In genomic region chr17:82287849-82288601, GRCh38 we compare ENCODE assay signal across 8 cellular contexts. TPM values are rescaled to one million over a fixed set of nuclear protein-coding genes. Genes with fewer than 3 reads are reported as not detected.
DNase-seq lines count a peak whose midpoint lies in the region; ATAC-seq, FAIRE-seq and TF ChIP-seq lines count a peak whose summit lies in the region.
"Had no signal": no experiment of that assay in that cellular context is flagged by ENCODE, and none has a peak within 500 bp of the region (broad histone marks: within the 10 kb centered on the region; RNA-seq: fewer than 3 reads in every experiment).

No MANE protein-coding gene starts in this region.

- TF ChIP-seq CTCF in testis (IDR thresholded peaks at IDR 0.05), result no peak

- no peak for TF ChIP-seq POLR2A in testis (IDR thresholded peaks at IDR 0.05)

- no peak for ATAC-seq in HG02678 (IDR thresholded peaks at IDR 0.05; ENCODE audit: unreplicated experiment)
- no peak for ATAC-seq in activated CD4-positive, CD25-positive, alpha-beta regulatory T cell treated with anti-CD3 and anti-CD28 coated beads, Interleukin-2, amount 50 U/mL, for 24 hours

- intact Hi-C loops in testis (cut with DNase I; ENCODE audit: low total_unique reads), result no loop called here

- FAIRE-seq in HTR-8/SVneo (lab: Jason Lieb, UNC), result peak; percentile 73

- peak overlapping the region in 1 of 2 donors; percentile 14 for H3K27ac ChIP-seq in testis
- H3K27ac ChIP-seq: thoracic aorta had no signal

- H3K36me3 ChIP-seq in testis (ENCODE audit: low read depth, missing control alignments), result no peaks in the 10 kb centered on the region
- H3K36me3 ChIP-seq: thoracic aorta had no signal

- H3K4me1 ChIP-seq in testis, result no peaks in the 10 kb centered on the region

- DNase-seq in HTR-8/SVneo (ENCODE audit: insufficient read length, low spot score) (peak; percentile 69), RPMI8226 (peak; percentile 86), foreskin melanocyte (peak; percentile 56), testis (peak; percentile 67)
- DNase-seq in activated effector memory CD4-positive, alpha-beta T cell treated with anti-CD3 and anti-CD28 coated beads, Interleukin-2, amount 50 U/mL, for 16 hours, result no peak

- H3K4me3 ChIP-seq in testis, result no peak overlapping the region
- H3K4me3 ChIP-seq: thoracic aorta had no signal

- H3K9me3 ChIP-seq in testis, result no peaks in the 10 kb centered on the region
- H3K9me3 ChIP-seq: thoracic aorta had no signal

- no peaks in the 10 kb centered on the region for H3K27me3 ChIP-seq in testis

- WGBS in testis, 2 donors, result 56 to 60% methylated on average over 16 to 17 of the region's 17 CpGs

RNA-seq across cellular contexts. Expression of gene CSNK1D, which starts 14.5 kb away (rescaled TPM):
- 100 to 1,000 TPM; 137 to 179 TPM for total RNA-seq in testis
- 178 TPM for polyA plus RNA-seq in testis (ENCODE audit: insufficient read depth, low read depth, low replicate concordance)

RNA-seq across cellular contexts. Expression of gene CD7, which starts 29.4 kb away (rescaled TPM):
- total RNA-seq in testis, result 1 to 10 TPM in 1 of 2 donors, under 1 TPM in 1; 0.55 to 2.3 TPM
- polyA plus RNA-seq in testis (ENCODE audit: insufficient read depth, low read depth, low replicate concordance), result 3.0 TPM

RNA-seq across cellular contexts. Expression of gene SECTM1, which starts 45.5 kb away (rescaled TPM):
- total RNA-seq in testis, result 1 to 10 TPM in 1 of 2 donors, under 1 TPM in 1; 0.55 to 5.9 TPM
- 9.3 TPM for polyA plus RNA-seq in testis (ENCODE audit: insufficient read depth, low read depth, low replicate concordance)

RNA-seq across cellular contexts. Expression of gene SLC16A3, which starts 59.2 kb away (rescaled TPM):
- 10 to 100 TPM; 67.7 to 71.4 TPM for total RNA-seq in testis
- polyA plus RNA-seq in testis (ENCODE audit: insufficient read depth, low read depth, low replicate concordance), result 70.6 TPM
